ENCODE assay signal across 1 cellular context in genomic region chr20:57108742-57109141, GRCh38.
TF ChIP-seq lines count a peak whose summit lies in the region.

No MANE protein-coding gene starts in this region.

TF ChIP-seq in WTC11, 78 proteins besides CTCF, POLR2A, EP300 and RAD21 (continued from another document):
- TF ChIP-seq ARID4B (CRISPR knock-in tag; IDR thresholded peaks at IDR 0.05; ENCODE audit: borderline replicate concordance) (no peak), ESRRA (CRISPR knock-in tag; IDR thresholded peaks at IDR 0.05; ENCODE audit: borderline replicate concordance) (no peak), GTF2I (CRISPR knock-in tag; conservative IDR thresholded peaks at IDR 0.05) (no peak), SMAD4 (CRISPR knock-in tag; IDR thresholded peaks at IDR 0.05) (no peak)
- TF ChIP-seq, protein P1, sequence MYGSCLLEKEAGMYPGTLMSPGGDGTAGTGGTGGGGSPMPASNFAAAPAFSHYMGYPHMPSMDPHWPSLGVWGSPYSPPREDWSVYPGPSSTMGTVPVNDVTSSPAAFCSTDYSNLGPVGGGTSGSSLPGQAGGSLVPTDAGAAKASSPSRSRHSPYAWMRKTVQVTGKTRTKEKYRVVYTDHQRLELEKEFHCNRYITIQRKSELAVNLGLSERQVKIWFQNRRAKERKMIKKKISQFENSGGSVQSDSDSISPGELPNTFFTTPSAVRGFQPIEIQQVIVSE (CRISPR knock-in tag; IDR thresholded peaks at IDR 0.05; ENCODE audit: borderline replicate concordance), result no peak
